ENCODE assay signal across 8 cellular contexts in genomic region chr12:54052745-54053624, GRCh38. TPM values are rescaled to one million over a fixed set of nuclear protein-coding genes. Genes with fewer than 3 reads are reported as not detected.
A peak's percentile ranks its signal among the peaks of the same experiment; 100 is the strongest.
DNase-seq lines count a peak whose midpoint lies in the region; ATAC-seq and TF ChIP-seq lines count a peak whose summit lies in the region.

No MANE protein-coding gene starts in this region.

- H3K9ac ChIP-seq in colonic mucosa (ENCODE audit: low read depth in 2 of 2, low read length in 2 of 2), result peak overlapping the region in 1 of 2 donors; percentile 67

- DNase-seq in GM10248 (ENCODE audit: extremely low spot score) (peak; percentile 80), colonic mucosa (no peak), 8988T (no peak), NCI-H1694 treated with DMSO at 0.1 percent for 48 hours (lab: John Stamatoyannopoulos, UW) (no peak)

- H3K36me3 ChIP-seq in KOPT-K1 (ENCODE audit: insufficient read depth, low read length), result no peaks in the 10 kb centered on the region
- H3K36me3 ChIP-seq in colonic mucosa, result no peaks in the 10 kb centered on the region
- H3K36me3 ChIP-seq in muscle layer of duodenum (ENCODE audit: control insufficient read depth in 1 of 2, insufficient read depth in 2 of 2, low read length in 2 of 2), result no peaks in the 10 kb centered on the region

- intact Hi-C loops in colonic mucosa (cut with DNase I), result no loop called here

- H3K4me1 ChIP-seq in colonic mucosa (no peaks in the 10 kb centered on the region), muscle layer of duodenum (ENCODE audit: control insufficient read depth in 1 of 2, insufficient read depth in 2 of 2, low read length in 2 of 2) (peaks cover 0 to 22% of the 10 kb centered on the region in 2 donors)

- CTCF ChIA-PET in GM10248 (lab: Yijun Ruan, JAX), result interaction anchor here (0.7 to 4.3 kb wide), 18 partner anchors 14 to 326 kb away, joined by 3 to 30 read pairs (median 4); partner anchors contain the start of genes HOXC10 and HOXC5

- POLR2A ChIA-PET in GM10248 (lab: Yijun Ruan, JAX), result interaction anchor here (1.0 kb wide), 1 partner anchor 18 kb away, joined by 3 read pairs; no protein-coding TSS in a partner anchor

- H3K4me3 ChIP-seq in colonic mucosa (peak overlapping the region; percentile 40), muscle layer of duodenum (ENCODE audit: low read depth in 1 of 2, low read length in 2 of 2) (peak overlapping the region; percentile 83 to 86)

- peak; percentile 64 for ATAC-seq in GM21381 (IDR thresholded peaks at IDR 0.05; ENCODE audit: unreplicated experiment)
- no peak for ATAC-seq in HG02870 (IDR thresholded peaks at IDR 0.05; ENCODE audit: unreplicated experiment)

- TF ChIP-seq CTCF in GM10248 (IDR thresholded peaks at IDR 0.05; ENCODE audit: control extremely low read depth, extremely low read depth, low read depth, missing control alignments) (no peak), colonic mucosa (IDR thresholded peaks at IDR 0.05) (no peak)

- H3K9me3 ChIP-seq in KOPT-K1 (ENCODE audit: insufficient read depth, low read length, poor library complexity, severe bottlenecking), result no peaks in the 10 kb centered on the region
- H3K9me3 ChIP-seq in colonic mucosa, result no peaks in the 10 kb centered on the region
- H3K9me3 ChIP-seq in muscle layer of duodenum (ENCODE audit: control insufficient read depth in 1 of 2, low read length in 2 of 2), result no peaks in the 10 kb centered on the region

- H3K27ac ChIP-seq in KOPT-K1 (ENCODE audit: low read depth, low read length, poor library complexity, severe bottlenecking) (peak overlapping the region; percentile 71), colonic mucosa (no peak overlapping the region), muscle layer of duodenum (ENCODE audit: low read length) (peak overlapping the region; percentile 77)

- H3K27me3 ChIP-seq in colonic mucosa, result peaks cover 72% of the 10 kb centered on the region
- H3K27me3 ChIP-seq in muscle layer of duodenum (ENCODE audit: low read depth, low read length), result peaks cover 12% of the 10 kb centered on the region

RNA-seq across cellular contexts. Expression of gene HOXC4, which starts 0.7 kb away (rescaled TPM):
- not detected for total RNA-seq in colonic mucosa

RNA-seq across cellular contexts. Expression of gene HOXC5, which starts 20.1 kb away (rescaled TPM):
- not detected for total RNA-seq in colonic mucosa

RNA-seq across cellular contexts. Expression of gene HOXC6, which starts 24.7 kb away (rescaled TPM):
- under 1 TPM in 1 of 2 donors, not detected in 1; 0.15 TPM for total RNA-seq in colonic mucosa

RNA-seq across cellular contexts. Expression of gene HOXC8, which starts 44.2 kb away (rescaled TPM):
- not detected for total RNA-seq in colonic mucosa

RNA-seq across cellular contexts. Expression of gene HOXC9, which starts 53.0 kb away (rescaled TPM):
- total RNA-seq in colonic mucosa, result not detected
